ENCODE assay signal across 8 cellular contexts in genomic region chr22:22935546-22936157, GRCh38. TPM values are rescaled to one million over a fixed set of nuclear protein-coding genes. Genes with fewer than 3 reads are reported as not detected.
DNase-seq lines count a peak whose midpoint lies in the region; ATAC-seq and TF ChIP-seq lines count a peak whose summit lies in the region.

No MANE protein-coding gene starts in this region.

- ATAC-seq in GM18870 (IDR thresholded peaks at IDR 0.05; ENCODE audit: unreplicated experiment) (peak; percentile 88), GM23338 (peak; percentile 88)
- peak; percentile 25 to 76 for ATAC-seq in naive thymus-derived CD8-positive, alpha-beta T cell

- H3K36me3 ChIP-seq in GM23338 (ENCODE audit: insufficient read depth) (no peaks in the 10 kb centered on the region), Loucy (ENCODE audit: insufficient read depth, low read length) (no peaks in the 10 kb centered on the region), vagina (no peaks in the 10 kb centered on the region)

- H3K27me3 ChIP-seq in GM23338 (ENCODE audit: insufficient read depth), result peaks cover 54% of the 10 kb centered on the region
- H3K27me3 ChIP-seq in Loucy (ENCODE audit: insufficient read depth, low read length, poor library complexity, severe bottlenecking), result no peaks in the 10 kb centered on the region
- H3K27me3 ChIP-seq in vagina, result no peaks in the 10 kb centered on the region

- TF ChIP-seq CTCF in GM23338 (conservative IDR thresholded peaks at IDR 0.05; ENCODE audit: low read depth in 2 of 2) (peak; percentile 37 to 48), Loucy (conservative IDR thresholded peaks at IDR 0.05; ENCODE audit: low read length) (peak; percentile 21; the same call in 1 of the 2 replicates), vagina (IDR thresholded peaks at IDR 0.05) (no peak)

- no peak overlapping the region for H3K27ac ChIP-seq in GM23338 (ENCODE audit: low read depth)
- H3K27ac ChIP-seq in vagina, result no peak overlapping the region

- no peak for TF ChIP-seq POLR2A in vagina (IDR thresholded peaks at IDR 0.05)

- intact Hi-C loops in vagina (cut with DNase I), result no loop called here

- no peak overlapping the region for H3K9ac ChIP-seq in Loucy (ENCODE audit: low read depth, low read length, poor library complexity, severe bottlenecking)

- H3K27ac Mint-ChIP-seq in GM23338, result no peak overlapping the region
- peak overlapping the region in 1 of 10 donors; percentile 78 for H3K27ac Mint-ChIP-seq in naive thymus-derived CD8-positive, alpha-beta T cell

- H3K4me2 ChIP-seq in GM23338 (no peak overlapping the region), Loucy (ENCODE audit: low read depth, low read length, poor library complexity, severe bottlenecking) (no peak overlapping the region)

- H3K4me1 ChIP-seq in GM23338 (ENCODE audit: insufficient read depth) (no peaks in the 10 kb centered on the region), Loucy (ENCODE audit: insufficient read depth, low read length, poor library complexity, severe bottlenecking) (no peaks in the 10 kb centered on the region), vagina (no peaks in the 10 kb centered on the region)

- H3K4me3 ChIP-seq in GM23338, result no peak overlapping the region
- H3K4me3 ChIP-seq in Loucy (ENCODE audit: low read length, poor library complexity, severe bottlenecking), result no peak overlapping the region
- H3K4me3 ChIP-seq in vagina, result no peak overlapping the region

- H3K79me2 ChIP-seq in GM23338 (replicated peaks; ENCODE audit: insufficient read depth) (no peaks in the 10 kb centered on the region), Loucy (ENCODE audit: insufficient read depth, low read length) (no peaks in the 10 kb centered on the region)

- H3K9me2 ChIP-seq in GM23338 (ENCODE audit: insufficient read depth), result no peaks in the 10 kb centered on the region
- H3K9me2 ChIP-seq in Loucy (replicated peaks; ENCODE audit: low read depth, low read length), result no peaks in the 10 kb centered on the region

- no peaks in the 10 kb centered on the region for H3K36me3 Mint-ChIP-seq in GM23338 (ENCODE audit: low read depth)
- no peaks in the 10 kb centered on the region for H3K36me3 Mint-ChIP-seq in naive thymus-derived CD8-positive, alpha-beta T cell

- no peaks in the 10 kb centered on the region for H3K9me3 Mint-ChIP-seq in GM23338
- H3K9me3 Mint-ChIP-seq in naive thymus-derived CD8-positive, alpha-beta T cell, result no peaks in the 10 kb centered on the region

- DNase-seq in GM23338 (ENCODE audit: low spot score), result peak; percentile 24
- peak in 2 of 10 donors; percentile 49 to 73 for DNase-seq in naive thymus-derived CD8-positive, alpha-beta T cell
- no peak for DNase-seq in cortex of kidney (lab: John Stamatoyannopoulos, UW)
- no peak for DNase-seq in NCI-H2081 (lab: John Stamatoyannopoulos, UW)
- DNase-seq in vagina (ENCODE audit: extremely low spot score in 2 of 2), result no peak
- no peak for DNase-seq in NCI-H146 (lab: John Stamatoyannopoulos, UW)

- H4K20me1 ChIP-seq in GM23338 (replicated peaks; ENCODE audit: insufficient read depth), result no peaks in the 10 kb centered on the region
- H4K20me1 ChIP-seq in Loucy (ENCODE audit: insufficient read depth, low read length, poor library complexity, severe bottlenecking), result no peaks in the 10 kb centered on the region

- H3K9me3 ChIP-seq in Loucy (ENCODE audit: insufficient read depth, low read depth, low read length) (no peaks in the 10 kb centered on the region), vagina (no peaks in the 10 kb centered on the region)

- H3K4me1 Mint-ChIP-seq in GM23338, result peaks cover 5% of the 10 kb centered on the region; the same call in 2 of the 3 replicates
- H3K4me1 Mint-ChIP-seq in naive thymus-derived CD8-positive, alpha-beta T cell, result peaks cover 0 to 74% (median under 1%) of the 10 kb centered on the region in 4 donors

- POLR2A ChIA-PET in naive thymus-derived CD8-positive, alpha-beta T cell (lab: Charles Lee), result no interaction called here

- H3K4me3 Mint-ChIP-seq in GM23338, result no peak overlapping the region
- H3K4me3 Mint-ChIP-seq in naive thymus-derived CD8-positive, alpha-beta T cell, result peak overlapping the region in 1 of 10 donors; percentile 36

- peaks cover 33% of the 10 kb centered on the region for H3K27me3 Mint-ChIP-seq in GM23338 (ENCODE audit: insufficient read depth, low read depth, poor library complexity)
- no peaks in the 10 kb centered on the region for H3K27me3 Mint-ChIP-seq in naive thymus-derived CD8-positive, alpha-beta T cell

- H2AFZ ChIP-seq in GM23338 (no peak overlapping the region), Loucy (ENCODE audit: low read length) (no peak overlapping the region)

- H3F3A ChIP-seq in GM23338 (replicated peaks; ENCODE audit: low read depth) (no peaks in the 10 kb centered on the region), Loucy (ENCODE audit: low read depth) (no peaks in the 10 kb centered on the region)

TF ChIP-seq in GM23338, 12 proteins besides CTCF, POLR2A, EP300 and RAD21 (continues in another document):
- TF ChIP-seq, protein P1, sequence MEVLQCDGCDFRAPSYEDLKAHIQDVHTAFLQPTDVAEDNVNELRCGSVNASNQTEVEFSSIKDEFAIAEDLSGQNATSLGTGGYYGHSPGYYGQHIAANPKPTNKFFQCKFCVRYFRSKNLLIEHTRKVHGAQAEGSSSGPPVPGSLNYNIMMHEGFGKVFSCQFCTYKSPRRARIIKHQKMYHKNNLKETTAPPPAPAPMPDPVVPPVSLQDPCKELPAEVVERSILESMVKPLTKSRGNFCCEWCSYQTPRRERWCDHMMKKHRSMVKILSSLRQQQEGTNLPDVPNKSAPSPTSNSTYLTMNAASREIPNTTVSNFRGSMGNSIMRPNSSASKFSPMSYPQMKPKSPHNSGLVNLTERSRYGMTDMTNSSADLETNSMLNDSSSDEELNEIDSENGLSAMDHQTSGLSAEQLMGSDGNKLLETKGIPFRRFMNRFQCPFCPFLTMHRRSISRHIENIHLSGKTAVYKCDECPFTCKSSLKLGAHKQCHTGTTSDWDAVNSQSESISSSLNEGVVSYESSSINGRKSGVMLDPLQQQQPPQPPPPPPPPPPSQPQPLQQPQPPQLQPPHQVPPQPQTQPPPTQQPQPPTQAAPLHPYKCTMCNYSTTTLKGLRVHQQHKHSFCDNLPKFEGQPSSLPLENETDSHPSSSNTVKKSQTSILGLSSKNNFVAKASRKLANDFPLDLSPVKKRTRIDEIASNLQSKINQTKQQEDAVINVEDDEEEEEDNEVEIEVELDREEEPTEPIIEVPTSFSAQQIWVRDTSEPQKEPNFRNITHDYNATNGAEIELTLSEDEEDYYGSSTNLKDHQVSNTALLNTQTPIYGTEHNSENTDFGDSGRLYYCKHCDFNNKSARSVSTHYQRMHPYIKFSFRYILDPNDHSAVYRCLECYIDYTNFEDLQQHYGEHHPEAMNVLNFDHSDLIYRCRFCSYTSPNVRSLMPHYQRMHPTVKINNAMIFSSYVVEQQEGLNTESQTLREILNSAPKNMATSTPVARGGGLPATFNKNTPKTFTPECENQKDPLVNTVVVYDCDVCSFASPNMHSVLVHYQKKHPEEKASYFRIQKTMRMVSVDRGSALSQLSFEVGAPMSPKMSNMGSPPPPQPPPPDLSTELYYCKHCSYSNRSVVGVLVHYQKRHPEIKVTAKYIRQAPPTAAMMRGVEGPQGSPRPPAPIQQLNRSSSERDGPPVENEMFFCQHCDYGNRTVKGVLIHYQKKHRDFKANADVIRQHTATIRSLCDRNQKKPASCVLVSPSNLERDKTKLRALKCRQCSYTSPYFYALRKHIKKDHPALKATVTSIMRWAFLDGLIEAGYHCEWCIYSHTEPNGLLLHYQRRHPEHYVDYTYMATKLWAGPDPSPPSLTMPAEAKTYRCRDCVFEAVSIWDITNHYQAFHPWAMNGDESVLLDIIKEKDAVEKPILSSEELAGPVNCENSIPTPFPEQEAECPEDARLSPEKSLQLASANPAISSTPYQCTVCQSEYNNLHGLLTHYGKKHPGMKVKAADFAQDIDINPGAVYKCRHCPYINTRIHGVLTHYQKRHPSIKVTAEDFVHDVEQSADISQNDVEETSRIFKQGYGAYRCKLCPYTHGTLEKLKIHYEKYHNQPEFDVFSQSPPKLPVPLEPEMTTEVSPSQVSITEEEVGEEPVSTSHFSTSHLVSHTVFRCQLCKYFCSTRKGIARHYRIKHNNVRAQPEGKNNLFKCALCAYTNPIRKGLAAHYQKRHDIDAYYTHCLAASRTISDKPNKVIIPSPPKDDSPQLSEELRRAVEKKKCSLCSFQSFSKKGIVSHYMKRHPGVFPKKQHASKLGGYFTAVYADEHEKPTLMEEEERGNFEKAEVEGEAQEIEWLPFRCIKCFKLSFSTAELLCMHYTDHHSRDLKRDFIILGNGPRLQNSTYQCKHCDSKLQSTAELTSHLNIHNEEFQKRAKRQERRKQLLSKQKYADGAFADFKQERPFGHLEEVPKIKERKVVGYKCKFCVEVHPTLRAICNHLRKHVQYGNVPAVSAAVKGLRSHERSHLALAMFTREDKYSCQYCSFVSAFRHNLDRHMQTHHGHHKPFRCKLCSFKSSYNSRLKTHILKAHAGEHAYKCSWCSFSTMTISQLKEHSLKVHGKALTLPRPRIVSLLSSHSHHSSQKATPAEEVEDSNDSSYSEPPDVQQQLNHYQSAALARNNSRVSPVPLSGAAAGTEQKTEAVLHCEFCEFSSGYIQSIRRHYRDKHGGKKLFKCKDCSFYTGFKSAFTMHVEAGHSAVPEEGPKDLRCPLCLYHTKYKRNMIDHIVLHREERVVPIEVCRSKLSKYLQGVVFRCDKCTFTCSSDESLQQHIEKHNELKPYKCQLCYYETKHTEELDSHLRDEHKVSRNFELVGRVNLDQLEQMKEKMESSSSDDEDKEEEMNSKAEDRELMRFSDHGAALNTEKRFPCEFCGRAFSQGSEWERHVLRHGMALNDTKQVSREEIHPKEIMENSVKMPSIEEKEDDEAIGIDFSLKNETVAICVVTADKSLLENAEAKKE (CRISPR knock-in tag; IDR thresholded peaks at IDR 0.05), result 0 out of 2 replicates have a peak, but pooled peaks have one; percentile 4

RNA-seq across cellular contexts. Expression of gene IGLL5, which starts 48.0 kb away (rescaled TPM):
- not detected in 2 replicates for total RNA-seq in GM23338 (2014; rRNA removed; shearing (Covaris generic))
- not detected in 2 replicates for polyA plus RNA-seq in GM23338 (2016; fragmentation: Nextera tagmentation; extraction: Ambion mirVana)
- total RNA-seq in naive thymus-derived CD8-positive, alpha-beta T cell, result 1 to 10 TPM; 1.6 to 2.4 TPM
- under 1 TPM in 2 of 3 donors, not detected in 1; 0.27 to 0.33 TPM for polyA plus RNA-seq in naive thymus-derived CD8-positive, alpha-beta T cell
- 1.7 TPM for total RNA-seq in vagina

Comparison
In these comparisons a context has a peak if more than half of its experiments do, and no peak if none do; other contexts are left out.
1. CTCF ChIP-seq: peak in GM23338 (2 of 2) and Loucy (single experiment); none in vagina (0 of 3).
2. Peak in every context shown above with its lines, with median percentiles within 50 percentile points of each other: ATAC-seq.